Comparison of ENCODE assay signal across 8 cellular contexts in the genomic region with DNA sequence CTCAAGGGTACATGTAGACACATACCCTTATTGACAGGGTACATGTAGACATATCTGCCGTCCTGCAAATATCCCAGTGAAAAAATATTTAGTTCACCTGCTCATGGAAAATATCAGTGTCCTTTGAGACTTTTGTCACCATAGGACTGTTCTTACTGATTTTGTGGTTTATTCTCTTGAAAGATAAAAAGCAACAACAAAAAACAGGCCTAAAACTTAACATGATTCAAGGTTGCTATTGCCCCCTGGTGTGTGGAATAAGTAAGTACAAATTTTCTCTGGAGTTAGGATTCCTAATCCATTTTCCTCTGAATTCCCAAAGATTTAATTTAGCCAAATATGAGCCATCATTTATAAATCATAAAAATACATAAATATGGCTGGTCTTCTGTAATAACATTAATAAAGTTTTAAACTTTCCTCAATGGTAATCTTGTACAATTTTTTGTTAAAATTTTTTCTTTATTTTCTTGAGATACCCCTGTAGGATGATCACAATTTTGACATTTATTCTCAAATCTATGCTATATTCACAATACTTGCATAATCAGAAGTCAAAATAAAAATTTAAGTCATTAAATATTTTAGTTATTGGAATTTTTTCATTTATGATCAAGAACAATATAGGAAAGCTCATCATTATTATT.
DNase-seq lines count a peak whose midpoint lies in the region; ATAC-seq, FAIRE-seq and TF ChIP-seq lines count a peak whose summit lies in the region.

No MANE protein-coding gene starts in this region.

- H3K79me1 ChIP-seq in IMR-90 (ENCODE audit: low read depth in 1 of 2, low read length in 2 of 2), result no peaks in the 10 kb centered on the region

- no peak for TF ChIP-seq POLR2A in IMR-90 (IDR thresholded peaks at IDR 0.05; ENCODE audit: low read depth, low read length)

- intact Hi-C loops in IMR-90 (cut with micrococcal nuclease), result loop anchor here (5.0 kb wide), 1 partner anchor 609 kb away; no protein-coding TSS in a partner anchor

- dilution Hi-C loops in IMR-90 (cut with HindIII; ENCODE audit: low sequenced_read_pairs, unreplicated experiment), result no loop called here

- no peaks in the 10 kb centered on the region for H3K9me3 ChIP-seq in DND-41 (ENCODE audit: insufficient read depth, low read length, severe bottlenecking)
- H3K9me3 ChIP-seq in IMR-90 (ENCODE audit: control insufficient read depth, insufficient read depth, low read length), result peaks cover 4% of the 10 kb centered on the region
- no peaks in the 10 kb centered on the region for H3K9me3 ChIP-seq in astrocyte (ENCODE audit: insufficient read depth, low read depth, low read length)
- H3K9me3 ChIP-seq in effector memory CD4-positive, alpha-beta T cell (ENCODE audit: control insufficient read depth, low read length), result no peaks in the 10 kb centered on the region

- peaks cover 7% of the 10 kb centered on the region for H3K4me1 Mint-ChIP-seq in astrocyte (ENCODE audit: low read depth, unreplicated experiment)

- peak; percentile 53 for TF ChIP-seq CTCF in DND-41 (IDR thresholded peaks at IDR 0.05; ENCODE audit: borderline replicate concordance, extremely low read depth, low read length, poor library complexity, severe bottlenecking)
- TF ChIP-seq CTCF in IMR-90 (conservative IDR thresholded peaks at IDR 0.05; ENCODE audit: low read depth, low read length), result peak; percentile 36
- TF ChIP-seq CTCF in astrocyte (IDR thresholded peaks at IDR 0.05; ENCODE audit: insufficient read depth, low read depth, low read length), result peak; percentile 60

- no CpG with 5 or more reads among the region's 1 CpG for WGBS in IMR-90 (ENCODE audit: extremely low coverage in 2 of 2, insufficient read length in 1 of 2), 2 experiments

- no peak overlapping the region for H2BK120ac ChIP-seq in IMR-90 (ENCODE audit: low read depth, low read length)

- no peak overlapping the region for H2AFZ ChIP-seq in DND-41 (ENCODE audit: low read depth, low read length)
- no peak overlapping the region for H2AFZ ChIP-seq in IMR-90 (replicated peaks; ENCODE audit: low read length, poor library complexity)
- H2AFZ ChIP-seq in astrocyte (ENCODE audit: low read depth, low read length), result no peak overlapping the region

- H4K5ac ChIP-seq in IMR-90 (ENCODE audit: low read depth, low read length), result no peak overlapping the region

- DNase-seq in DND-41, result no peak
- DNase-seq in IMR-90, result no peak
- peak; percentile 8 for DNase-seq in astrocyte (ENCODE audit: low read depth)
- peak; percentile 22 for DNase-seq in midbrain (lab: John Stamatoyannopoulos, UW)
- no peak for DNase-seq in effector memory CD4-positive, alpha-beta T cell
- DNase-seq in NCI-H1436 (lab: John Stamatoyannopoulos, UW), result no peak
- no peak for DNase-seq in activated naive CD4-positive, alpha-beta T cell (lab: John Stamatoyannopoulos, UW)

- H2BK15ac ChIP-seq in IMR-90 (ENCODE audit: low read depth, low read length), result no peak overlapping the region

- no peak overlapping the region for H3K23ac ChIP-seq in IMR-90 (ENCODE audit: low read depth, low read length)

- H3K27me3 ChIP-seq in DND-41 (ENCODE audit: insufficient read depth, low read length, poor library complexity) (no peaks in the 10 kb centered on the region), IMR-90 (ENCODE audit: control insufficient read depth, insufficient read depth, low read length) (no peaks in the 10 kb centered on the region), astrocyte (ENCODE audit: insufficient read depth, low read length) (no peaks in the 10 kb centered on the region)
- no peaks in the 10 kb centered on the region for H3K27me3 ChIP-seq in effector memory CD4-positive, alpha-beta T cell (replicated peaks; ENCODE audit: control insufficient read depth, insufficient read depth, low read length, poor library complexity, severe bottlenecking)

- CTCF ChIA-PET in IMR-90 (lab: Yijun Ruan, JAX), result no interaction called here

- no peak overlapping the region for H2AK9ac ChIP-seq in IMR-90 (replicated peaks; ENCODE audit: low read depth, low read length, poor library complexity)

- no peak overlapping the region for H4K91ac ChIP-seq in IMR-90 (ENCODE audit: insufficient read depth, low read depth, low read length)

- no peaks in the 10 kb centered on the region for H4K20me1 ChIP-seq in DND-41 (ENCODE audit: insufficient read depth, low read length)
- H4K20me1 ChIP-seq in IMR-90 (ENCODE audit: insufficient read depth, low read length), result no peaks in the 10 kb centered on the region
- H4K20me1 ChIP-seq in astrocyte (ENCODE audit: insufficient read depth, low read length), result no peaks in the 10 kb centered on the region

- H3K9me3 Mint-ChIP-seq in astrocyte (ENCODE audit: unreplicated experiment), result no peaks in the 10 kb centered on the region

- no peak overlapping the region for H2BK20ac ChIP-seq in IMR-90 (ENCODE audit: low read depth, low read length)

- H3K9me1 ChIP-seq in IMR-90 (ENCODE audit: insufficient read depth, low read length), result no peaks in the 10 kb centered on the region

- in situ Hi-C loops in IMR-90 (cut with MboI; ENCODE audit: low sequenced_read_pairs), result no loop called here

- BruUV-seq in IMR-90 (replicated peaks; lab: Mats Ljungman, UMichigan), result no TSS peak

- H3K36me3 Mint-ChIP-seq in astrocyte (ENCODE audit: low read depth, unreplicated experiment), result no peaks in the 10 kb centered on the region

- H2BK5ac ChIP-seq in IMR-90 (ENCODE audit: low read depth, low read length, poor library complexity, severe bottlenecking), result no peak overlapping the region

- H3K4ac ChIP-seq in IMR-90 (ENCODE audit: low read depth, low read length), result no peak overlapping the region

- no peak overlapping the region for H3K56ac ChIP-seq in IMR-90 (ENCODE audit: extremely low read depth, insufficient read depth, low read length)

- H3K4me1 ChIP-seq in DND-41 (ENCODE audit: insufficient read depth, low read length) (no peaks in the 10 kb centered on the region), IMR-90 (ENCODE audit: control insufficient read depth, insufficient read depth, low read length) (no peaks in the 10 kb centered on the region), astrocyte (ENCODE audit: insufficient read depth, low read length) (no peaks in the 10 kb centered on the region)
- H3K4me1 ChIP-seq in effector memory CD4-positive, alpha-beta T cell (ENCODE audit: control insufficient read depth, insufficient read depth, low read length, poor library complexity, severe bottlenecking), result no peaks in the 10 kb centered on the region

- no peaks in the 10 kb centered on the region for H3K27me3 Mint-ChIP-seq in astrocyte (ENCODE audit: low read depth, unreplicated experiment)

- H3K18ac ChIP-seq in IMR-90 (ENCODE audit: low read depth, low read length), result no peak overlapping the region

- FAIRE-seq in astrocyte (lab: Jason Lieb, UNC), result no peak

- H3K4me3 ChIP-seq in DND-41 (ENCODE audit: low read depth in 1 of 2, low read length in 2 of 2) (no peak overlapping the region), IMR-90 (ENCODE audit: insufficient read depth, low read depth, low read length) (no peak overlapping the region), astrocyte (ENCODE audit: insufficient read depth, low read depth, low read length) (no peak overlapping the region)
- H3K4me3 ChIP-seq in effector memory CD4-positive, alpha-beta T cell (ENCODE audit: insufficient read depth, low read depth, low read length, poor library complexity, severe bottlenecking), result no peak overlapping the region

- H3K27ac ChIP-seq in DND-41 (ENCODE audit: low read length) (no peak overlapping the region), IMR-90 (ENCODE audit: insufficient read depth, low read length) (no peak overlapping the region), astrocyte (ENCODE audit: low read depth, low read length) (no peak overlapping the region)
- H3K27ac ChIP-seq in effector memory CD4-positive, alpha-beta T cell (ENCODE audit: insufficient read depth, low read length, poor library complexity, severe bottlenecking), result no peak overlapping the region

- ATAC-seq in DND-41 (ENCODE audit: insufficient read depth, low read depth) (no peak), IMR-90 (ENCODE audit: low read depth) (no peak), HG02798 (IDR thresholded peaks at IDR 0.05; ENCODE audit: poor library complexity, unreplicated experiment) (no peak)

- no peaks in the 10 kb centered on the region for H3K36me3 ChIP-seq in DND-41 (ENCODE audit: insufficient read depth, low read length)
- no peaks in the 10 kb centered on the region for H3K36me3 ChIP-seq in IMR-90 (ENCODE audit: control insufficient read depth, insufficient read depth, low read length)
- no peaks in the 10 kb centered on the region for H3K36me3 ChIP-seq in astrocyte (ENCODE audit: insufficient read depth, low read length)
- no peaks in the 10 kb centered on the region for H3K36me3 ChIP-seq in effector memory CD4-positive, alpha-beta T cell (ENCODE audit: control insufficient read depth, insufficient read depth, low read length)

- H3K9ac ChIP-seq in DND-41 (ENCODE audit: low read depth, low read length) (no peak overlapping the region), IMR-90 (ENCODE audit: low read depth, low read length) (no peak overlapping the region), astrocyte (ENCODE audit: low read length) (no peak overlapping the region)

- no peaks in the 10 kb centered on the region for H3K79me2 ChIP-seq in DND-41 (ENCODE audit: insufficient read depth, low read length)
- no peaks in the 10 kb centered on the region for H3K79me2 ChIP-seq in astrocyte (ENCODE audit: insufficient read depth, low read length)

- no peak overlapping the region for H3K14ac ChIP-seq in IMR-90 (replicated peaks; ENCODE audit: low read depth, low read length)

- H3K4me3 Mint-ChIP-seq in astrocyte (ENCODE audit: unreplicated experiment), result no peak overlapping the region

- POLR2A ChIA-PET in IMR-90 (lab: Charles Lee; ENCODE audit: unreplicated experiment), result no interaction called here

- no peak overlapping the region for H4K8ac ChIP-seq in IMR-90 (ENCODE audit: low read depth in 2 of 2, low read length in 2 of 2)

- no peak; the same call in 1 of the 2 replicates for TF ChIP-seq RAD21 in IMR-90 (IDR thresholded peaks at IDR 0.05; ENCODE audit: low read length)

- H3K27ac Mint-ChIP-seq in astrocyte (ENCODE audit: unreplicated experiment), result no peak overlapping the region

- H2AK5ac ChIP-seq in IMR-90 (ENCODE audit: low read depth, low read length), result no peak overlapping the region

- no peak overlapping the region for H3K4me2 ChIP-seq in DND-41 (ENCODE audit: insufficient read depth, low read length)
- no peak overlapping the region for H3K4me2 ChIP-seq in IMR-90 (ENCODE audit: low read depth, low read length)
- H3K4me2 ChIP-seq in astrocyte (ENCODE audit: low read length), result no peak overlapping the region

TF ChIP-seq in IMR-90, 13 proteins besides CTCF, POLR2A, EP300 and RAD21 (continues in another document):
- TF ChIP-seq, protein P1, sequence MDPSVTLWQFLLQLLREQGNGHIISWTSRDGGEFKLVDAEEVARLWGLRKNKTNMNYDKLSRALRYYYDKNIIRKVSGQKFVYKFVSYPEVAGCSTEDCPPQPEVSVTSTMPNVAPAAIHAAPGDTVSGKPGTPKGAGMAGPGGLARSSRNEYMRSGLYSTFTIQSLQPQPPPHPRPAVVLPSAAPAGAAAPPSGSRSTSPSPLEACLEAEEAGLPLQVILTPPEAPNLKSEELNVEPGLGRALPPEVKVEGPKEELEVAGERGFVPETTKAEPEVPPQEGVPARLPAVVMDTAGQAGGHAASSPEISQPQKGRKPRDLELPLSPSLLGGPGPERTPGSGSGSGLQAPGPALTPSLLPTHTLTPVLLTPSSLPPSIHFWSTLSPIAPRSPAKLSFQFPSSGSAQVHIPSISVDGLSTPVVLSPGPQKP (IDR thresholded peaks at IDR 0.05; ENCODE audit: borderline replicate concordance, low read depth, low read length), result no peak

Comparison
In these comparisons a context has a peak if more than half of its experiments do, and no peak if none do; other contexts are left out.
1. DNase-seq: peak in astrocyte (single experiment) and midbrain (single experiment); none in DND-41 (single experiment), IMR-90 (single experiment), effector memory CD4-positive, alpha-beta T cell (0 of 3), NCI-H1436 (single experiment) and activated naive CD4-positive, alpha-beta T cell (0 of 4).
2. Peak in every context shown above with its lines, with median percentiles within 50 percentile points of each other: CTCF ChIP-seq.